In the genomic region with DNA sequence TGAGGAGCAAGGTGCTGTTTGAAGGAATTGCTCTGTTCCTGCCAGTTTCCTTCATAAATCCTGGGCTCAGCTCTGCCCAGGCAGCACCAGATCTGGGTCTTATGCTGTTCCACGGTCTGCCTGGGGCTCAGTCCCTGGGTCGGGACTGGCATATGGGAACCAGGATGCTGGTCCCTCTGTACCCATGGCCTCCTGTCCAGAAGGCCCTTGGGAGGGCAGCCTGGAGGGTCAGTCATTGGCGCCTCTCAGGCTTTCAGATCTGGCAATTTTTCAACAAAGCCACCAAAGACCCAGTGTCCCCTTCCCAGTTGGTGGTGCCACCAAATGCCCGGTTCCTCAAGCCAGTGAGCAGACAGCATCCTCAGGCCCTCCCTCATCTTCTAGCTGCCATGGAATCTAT, we compare ENCODE assay signal across 22 cellular contexts.
DNase-seq lines count a peak whose midpoint lies in the region; ATAC-seq, FAIRE-seq and TF ChIP-seq lines count a peak whose summit lies in the region.
"Had no signal": no experiment of that assay in that cellular context is flagged by ENCODE, and none has a peak within 500 bp of the region (broad histone marks: within the 10 kb centered on the region; RNA-seq: fewer than 3 reads in every experiment).

No MANE protein-coding gene starts in this region.

- H3K4ac ChIP-seq in H9 (ENCODE audit: low read depth, low read length) = no peak overlapping the region

- H3K9ac ChIP-seq in H9 (ENCODE audit: extremely low read depth, insufficient read length, low read length) (no peak overlapping the region), astrocyte (ENCODE audit: low read length) (no peak overlapping the region)

- H3K4me2 ChIP-seq in H9 (ENCODE audit: insufficient read depth, insufficient read length, low read length) (no peak overlapping the region), astrocyte (ENCODE audit: low read length) (peak overlapping the region; percentile 28)

- H4K8ac ChIP-seq in H9 (replicated peaks; ENCODE audit: insufficient read length, low read depth, low read length) = no peak overlapping the region

- H3K9me3 Mint-ChIP-seq in H9 (peaks cover 3 to 11% of the 10 kb centered on the region in 2 experiments; a peak in 4 of 5 replicates), astrocyte (ENCODE audit: unreplicated experiment) (peaks cover 10% of the 10 kb centered on the region), osteocyte (ENCODE audit: unreplicated experiment) (peaks cover 13% of the 10 kb centered on the region)

- no peak overlapping the region for H3K14ac ChIP-seq in H9 (ENCODE audit: insufficient read depth, low read length)

- 0 out of 2 replicates have a peak overlapping the region, but pooled peaks have one; percentile 20 for H2BK15ac ChIP-seq in H9 (ENCODE audit: low read depth, low read length)

- WGBS in H9 (ENCODE audit: extremely low coverage, insufficient read length, low lambda C conversion rate) = no CpG with 5 or more reads among the region's 4 CpGs

- no peak overlapping the region for H3K23ac ChIP-seq in H9 (ENCODE audit: insufficient read length, low read depth, low read length)

- H4K20me1 ChIP-seq in H9 (ENCODE audit: control insufficient read depth, insufficient read depth, insufficient read length) (no peaks in the 10 kb centered on the region), astrocyte (ENCODE audit: insufficient read depth, low read length) (no peaks in the 10 kb centered on the region)

- H3K4me1 Mint-ChIP-seq in H9 (peaks cover 11 to 12% of the 10 kb centered on the region in 2 experiments), astrocyte (ENCODE audit: low read depth, unreplicated experiment) (peaks cover 17% of the 10 kb centered on the region), osteocyte (ENCODE audit: unreplicated experiment) (peaks cover 44% of the 10 kb centered on the region)
- H3K4me1 Mint-ChIP-seq: CD4-positive, alpha-beta memory T cell had no signal

- DNase-seq in H9 (no peak), astrocyte (ENCODE audit: low read depth) (no peak), left lobe of liver (ENCODE audit: low spot score) (peak; percentile 15), osteocyte (ENCODE audit: extremely low spot score, unreplicated experiment) (peak; percentile 65), epidermal melanocyte (ENCODE audit: insufficient read length, low spot score) (no peak)
- DNase-seq: AML-193; C1 segment of cervical spinal cord; Calu3; CD4-positive, alpha-beta memory T cell; COR-L47; DMS53; DMS79 treated with DMSO at 0.1 percent for 48 hours; GF-D8; GOT3; H7 had no signal

- no peaks in the 10 kb centered on the region for H3K79me1 ChIP-seq in H9 (ENCODE audit: insufficient read depth, low read depth, low read length, poor library complexity, severe bottlenecking)

- H3K4me3 ChIP-seq in astrocyte (ENCODE audit: insufficient read depth, low read depth, low read length) = no peak overlapping the region

- H3K23me2 ChIP-seq in H9 (ENCODE audit: insufficient read length, low read depth, low read length, poor library complexity, severe bottlenecking) = no peaks in the 10 kb centered on the region

- H3K27ac ChIP-seq in H9 (ENCODE audit: insufficient read length, low read depth, low read length) (no peak overlapping the region), astrocyte (ENCODE audit: low read depth, low read length) (no peak overlapping the region)
- H3K27ac ChIP-seq: 22Rv1 had no signal

- ATAC-seq in left lobe of liver (no peak), HG02938 (IDR thresholded peaks at IDR 0.05; ENCODE audit: unreplicated experiment) (no peak), HG03175 (IDR thresholded peaks at IDR 0.05; ENCODE audit: unreplicated experiment) (no peak), HG03108 (IDR thresholded peaks at IDR 0.05; ENCODE audit: unreplicated experiment) (no peak)
- ATAC-seq: HCT116 had no signal

- no peak overlapping the region for H4K5ac ChIP-seq in H9 (ENCODE audit: insufficient read length, low read depth, low read length)

- H3K4me3 Mint-ChIP-seq in H9 (no peak overlapping the region), astrocyte (ENCODE audit: unreplicated experiment) (no peak overlapping the region), osteocyte (ENCODE audit: unreplicated experiment) (no peak overlapping the region)
- H3K4me3 Mint-ChIP-seq: CD4-positive, alpha-beta memory T cell had no signal

- no peak for FAIRE-seq in astrocyte (lab: Jason Lieb, UNC)
- FAIRE-seq: A204.1, GM12891 had no signal

- no peak overlapping the region for H3T11ph ChIP-seq in H9 (ENCODE audit: low read length)

- no peak for TF ChIP-seq CTCF in H9 (conservative IDR thresholded peaks at IDR 0.05)
- no peak for TF ChIP-seq CTCF in astrocyte (IDR thresholded peaks at IDR 0.05; ENCODE audit: insufficient read depth, low read depth, low read length)
- TF ChIP-seq CTCF in osteocyte (IDR thresholded peaks at IDR 0.05) = no peak

- H3K79me2 ChIP-seq in H9 (ENCODE audit: insufficient read depth, low read length) (no peaks in the 10 kb centered on the region), astrocyte (ENCODE audit: insufficient read depth, low read length) (no peaks in the 10 kb centered on the region)

- no peak overlapping the region for H3K56ac ChIP-seq in H9 (ENCODE audit: insufficient read length, low read depth, low read length)

- no peak overlapping the region for H2BK5ac ChIP-seq in H9 (ENCODE audit: insufficient read length, low read length)

- H3K9me3 ChIP-seq in H9 (ENCODE audit: control insufficient read depth, low read depth, low read length) (no peaks in the 10 kb centered on the region), astrocyte (ENCODE audit: insufficient read depth, low read depth, low read length) (no peaks in the 10 kb centered on the region)

- no peak overlapping the region for H3K27ac Mint-ChIP-seq in H9
- no peak overlapping the region for H3K27ac Mint-ChIP-seq in astrocyte (ENCODE audit: unreplicated experiment)
- H3K27ac Mint-ChIP-seq in osteocyte (ENCODE audit: unreplicated experiment) = peak overlapping the region; percentile 17
- H3K27ac Mint-ChIP-seq: CD4-positive, alpha-beta memory T cell had no signal

- no peak overlapping the region for H3K18ac ChIP-seq in H9 (ENCODE audit: insufficient read length, low read depth, low read length)

- H2BK20ac ChIP-seq in H9 (ENCODE audit: low read depth, low read length, poor library complexity, severe bottlenecking) = no peak overlapping the region

- H3K27me3 ChIP-seq in H9 (ENCODE audit: insufficient read depth, low read length) (no peaks in the 10 kb centered on the region), astrocyte (ENCODE audit: insufficient read depth, low read length) (no peaks in the 10 kb centered on the region)

- H2AFZ ChIP-seq in H9 (ENCODE audit: low read length) = no peak overlapping the region
- no peak overlapping the region for H2AFZ ChIP-seq in astrocyte (ENCODE audit: low read depth, low read length)

- H2AK5ac ChIP-seq in H9 (ENCODE audit: insufficient read length, low read length) = no peak overlapping the region

- H3K36me3 Mint-ChIP-seq in H9 (ENCODE audit: insufficient read depth in 1 of 3, low read depth in 3 of 3) (peaks cover 0 to 17% (median 5%) of the 10 kb centered on the region in 3 experiments; a peak in 5 of 7 replicates), astrocyte (ENCODE audit: low read depth, unreplicated experiment) (peaks cover 2% of the 10 kb centered on the region), osteocyte (ENCODE audit: unreplicated experiment) (peaks cover 1% of the 10 kb centered on the region)
- H3K36me3 Mint-ChIP-seq: CD4-positive, alpha-beta memory T cell had no signal

- H2BK12ac ChIP-seq in H9 (ENCODE audit: insufficient read length, low read depth, low read length) = no peak overlapping the region

- H3K4me1 ChIP-seq in H9 (ENCODE audit: insufficient read depth, low read length) (no peaks in the 10 kb centered on the region), astrocyte (ENCODE audit: insufficient read depth, low read length) (peaks cover 31% of the 10 kb centered on the region)

- no peaks in the 10 kb centered on the region for H3K36me3 ChIP-seq in astrocyte (ENCODE audit: insufficient read depth, low read length)

- H2BK120ac ChIP-seq in H9 (ENCODE audit: low read depth, low read length, poor library complexity, severe bottlenecking) = no peak overlapping the region

- no peak overlapping the region for H4K91ac ChIP-seq in H9 (ENCODE audit: insufficient read length, low read depth, low read length)

- H3K27me3 Mint-ChIP-seq in H9 (ENCODE audit: low read depth) = peaks cover 5% of the 10 kb centered on the region; the same call in 1 of the 2 replicates
- H3K27me3 Mint-ChIP-seq in astrocyte (ENCODE audit: low read depth, unreplicated experiment) = peaks cover 14% of the 10 kb centered on the region
- peaks cover 31% of the 10 kb centered on the region for H3K27me3 Mint-ChIP-seq in osteocyte (ENCODE audit: unreplicated experiment)

Comparison
In these comparisons a context has a peak if more than half of its experiments do, and no peak if none do; other contexts are left out.
1. DNase-seq: peak in left lobe of liver (single experiment) and osteocyte (single experiment); none in H9 (single experiment), astrocyte (single experiment) and epidermal melanocyte (single experiment).